In the genomic region with DNA sequence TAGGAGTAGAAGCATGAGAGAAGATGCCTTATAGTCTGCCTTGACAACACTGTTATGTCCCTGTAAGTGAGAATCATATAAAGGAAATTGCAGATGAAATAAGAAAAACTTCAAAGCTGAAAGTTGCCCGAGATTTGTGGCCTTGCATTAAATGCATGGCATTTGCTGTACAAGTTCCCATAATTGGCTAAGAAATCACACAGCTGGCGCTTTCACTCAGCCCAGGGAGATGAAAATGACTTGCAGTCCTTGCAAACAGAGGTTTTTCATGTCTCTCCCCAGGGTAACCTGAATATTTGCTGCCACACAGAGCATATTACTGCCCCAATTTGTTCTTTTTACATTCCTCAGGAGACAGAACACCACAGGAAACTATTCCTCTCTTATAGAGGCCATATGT, we compare ENCODE assay signal across 23 cellular contexts.
"Had no signal": no experiment of that assay in that cellular context is flagged by ENCODE, and none has a peak within 500 bp of the region (broad histone marks: within the 10 kb centered on the region; RNA-seq: fewer than 3 reads in every experiment).

No MANE protein-coding gene starts in this region.

- DNase-seq: dorsolateral prefrontal cortex; effector CD4-positive, alpha-beta T cell; foreskin fibroblast; gastrocnemius medialis; left cardiac atrium; left ventricle myocardium inferior; lower lobe of right lung; naive thymus-derived CD4-positive, alpha-beta T cell; nephron progenitor cell; occipital lobe; pancreas; retina; right lobe of liver; spleen; stimulated activated CD4-positive, alpha-beta T cell treated with anti-CD3 and anti-CD28 coated beads, Interleukin-4, amount 100 ng/mL, for 4 hours; stimulated activated naive CD8-positive, alpha-beta T cell treated with anti-CD3 and anti-CD28 coated beads, Interleukin-15, Interleukin-2, amounts not matched to agents 100 U/mL and 50 U/mL, for 24 hours; substantia nigra; testis; tibial artery had no signal

- H3K27ac ChIP-seq: dorsolateral prefrontal cortex, gastrocnemius medialis, hepatocyte, left ventricle myocardium inferior, lower lobe of right lung, pancreas, right lobe of liver, skin epidermis, spleen, testis, tibial artery had no signal

- H3K27me3 ChIP-seq: gastrocnemius medialis, hepatocyte, pancreas, right lobe of liver, testis, tibial artery had no signal

- H3K36me3 ChIP-seq: gastrocnemius medialis, left ventricle myocardium inferior, lower lobe of right lung, pancreas, right lobe of liver, spleen, tibial artery had no signal

- H3K4me3 ChIP-seq: dorsolateral prefrontal cortex, gastrocnemius medialis, hepatocyte, left ventricle myocardium inferior, lower lobe of right lung, pancreas, right lobe of liver, skin epidermis, spleen, testis, tibial artery had no signal

- ATAC-seq: gastrocnemius medialis; left cardiac atrium; lower lobe of right lung; naive thymus-derived CD4-positive, alpha-beta T cell; pancreas; right lobe of liver; stimulated activated memory B cell treated with anti-CD40 and anti-IgM and Interleukin-4, amounts not matched to agents 10 μg/mL and 1 μg/mL and 100 μg/mL, for 72 hours; stimulated activated naive CD8-positive, alpha-beta T cell treated with anti-CD3 and anti-CD28 coated beads, Interleukin-15, Interleukin-2, amounts not matched to agents 100 U/mL and 50 U/mL, for 24 hours had no signal

- H3K9me3 ChIP-seq: gastrocnemius medialis, left ventricle myocardium inferior, lower lobe of right lung, pancreas, right lobe of liver, spleen, testis, tibial artery had no signal

- H3K4me2 ChIP-seq: hepatocyte had no signal

- H3K27ac Mint-ChIP-seq: naive thymus-derived CD4-positive, alpha-beta T cell; stimulated activated memory B cell treated with anti-CD40 and anti-IgM and Interleukin-4, amounts not matched to agents 10 μg/mL and 1 μg/mL and 100 μg/mL, for 72 hours; type B pancreatic cell had no signal

- H3K79me2 ChIP-seq: hepatocyte had no signal

- H3K4me3 Mint-ChIP-seq: naive thymus-derived CD4-positive, alpha-beta T cell; nephron progenitor cell; stimulated activated memory B cell treated with anti-CD40 and anti-IgM and Interleukin-4, amounts not matched to agents 10 μg/mL and 1 μg/mL and 100 μg/mL, for 72 hours; type B pancreatic cell had no signal

- H3K4me1 Mint-ChIP-seq: naive thymus-derived CD4-positive, alpha-beta T cell; stimulated activated memory B cell treated with anti-CD40 and anti-IgM and Interleukin-4, amounts not matched to agents 10 μg/mL and 1 μg/mL and 100 μg/mL, for 72 hours had no signal

- H3K36me3 Mint-ChIP-seq: naive thymus-derived CD4-positive, alpha-beta T cell; stimulated activated memory B cell treated with anti-CD40 and anti-IgM and Interleukin-4, amounts not matched to agents 10 μg/mL and 1 μg/mL and 100 μg/mL, for 72 hours; type B pancreatic cell had no signal

- H3K4me1 ChIP-seq: gastrocnemius medialis, left ventricle myocardium inferior, lower lobe of right lung, pancreas, right lobe of liver, spleen, testis, tibial artery had no signal

- H2AFZ ChIP-seq: hepatocyte had no signal
